ENCODE assay signal across 18 cellular contexts in genomic region chr7:142519077-142519789, GRCh38.
A peak's percentile ranks its signal among the peaks of the same experiment; 100 is the strongest.
DNase-seq lines count a peak whose midpoint lies in the region; ATAC-seq and TF ChIP-seq lines count a peak whose summit lies in the region.
"Had no signal": no experiment of that assay in that cellular context is flagged by ENCODE, and none has a peak within 500 bp of the region (broad histone marks: within the 10 kb centered on the region; RNA-seq: fewer than 3 reads in every experiment).

No MANE protein-coding gene starts in this region.

- no peak overlapping the region for H2AFZ ChIP-seq in Loucy (ENCODE audit: low read length)

- no peak for DNase-seq in activated CD4-positive, alpha-beta T cell treated with anti-CD3 and anti-CD28 coated beads for 36 hours
- DNase-seq in activated CD4-positive, alpha-beta T cell treated with anti-CD3 and anti-CD28 coated beads, Interleukin-2, amount 50 U/mL, for 4 hours: no peak
- DNase-seq in amniotic epithelial cell (ENCODE audit: low read depth): peak; percentile 58
- DNase-seq in naive thymus-derived CD8-positive, alpha-beta T cell: no peak
- DNase-seq in cerebellar nuclear complex (lab: John Stamatoyannopoulos, UW): no peak
- no peak for DNase-seq in SHP77 treated with DMSO at 0.1 percent for 48 hours (lab: John Stamatoyannopoulos, UW)
- DNase-seq in hippocampal formation (lab: John Stamatoyannopoulos, UW): no peak
- DNase-seq: ACHN, amygdala, DMS 273 treated with DMSO at 0.1 percent for 48 hours, GOT3, islet precursor cell, NCI-H1105, NCI-H446 treated with DMSO at 0.1 percent for 48 hours, psoas muscle, T-helper 9 cell, upper lobe of right lung had no signal

- no peak overlapping the region for H3K4me3 ChIP-seq in Loucy (ENCODE audit: low read length, poor library complexity, severe bottlenecking)
- H3K4me3 ChIP-seq: psoas muscle, upper lobe of right lung had no signal

- no peaks in the 10 kb centered on the region for H3K27me3 ChIP-seq in Loucy (ENCODE audit: insufficient read depth, low read length, poor library complexity, severe bottlenecking)
- H3K27me3 ChIP-seq: upper lobe of right lung had no signal

- ATAC-seq in activated CD4-positive, alpha-beta T cell treated with anti-CD3 and anti-CD28 coated beads for 36 hours: no peak
- ATAC-seq in naive thymus-derived CD8-positive, alpha-beta T cell: no peak
- ATAC-seq: upper lobe of right lung had no signal

- H3K4me2 ChIP-seq in Loucy (ENCODE audit: low read depth, low read length, poor library complexity, severe bottlenecking): peak overlapping the region; percentile 3

- H3K4me3 Mint-ChIP-seq in activated CD4-positive, alpha-beta T cell treated with anti-CD3 and anti-CD28 coated beads for 36 hours: peak overlapping the region; percentile 1
- peak overlapping the region in 7 of 10 donors; percentile 20 to 65 (median 47) for H3K4me3 Mint-ChIP-seq in naive thymus-derived CD8-positive, alpha-beta T cell

- no peaks in the 10 kb centered on the region for H3K36me3 Mint-ChIP-seq in activated CD4-positive, alpha-beta T cell treated with anti-CD3 and anti-CD28 coated beads for 36 hours (ENCODE audit: low read depth)
- no peaks in the 10 kb centered on the region for H3K36me3 Mint-ChIP-seq in naive thymus-derived CD8-positive, alpha-beta T cell

- no peaks in the 10 kb centered on the region; the same call in none of the 2 replicates for H3F3A ChIP-seq in Loucy (ENCODE audit: low read depth)

- no peaks in the 10 kb centered on the region for H3K9me3 ChIP-seq in Loucy (ENCODE audit: insufficient read depth, low read depth, low read length)
- H3K9me3 ChIP-seq: psoas muscle, upper lobe of right lung had no signal

- H4K20me1 ChIP-seq in Loucy (ENCODE audit: insufficient read depth, low read length, poor library complexity, severe bottlenecking): no peaks in the 10 kb centered on the region

- H3K27ac Mint-ChIP-seq in activated CD4-positive, alpha-beta T cell treated with anti-CD3 and anti-CD28 coated beads for 36 hours: peak overlapping the region; percentile 22
- H3K27ac Mint-ChIP-seq in naive thymus-derived CD8-positive, alpha-beta T cell: peak overlapping the region; percentile 74 to 95 (median 92)

- peak overlapping the region; percentile 82 for H3K9ac ChIP-seq in Loucy (ENCODE audit: low read depth, low read length, poor library complexity, severe bottlenecking)

- POLR2A ChIA-PET in activated CD4-positive, alpha-beta T cell treated with anti-CD3 and anti-CD28 coated beads for 36 hours (lab: Charles Lee): interaction anchor here (1.1 kb wide), 1 partner anchor 280 kb away, joined by 3 read pairs; no protein-coding TSS in a partner anchor
- POLR2A ChIA-PET in naive thymus-derived CD8-positive, alpha-beta T cell (lab: Charles Lee): interaction anchor here (0.6 to 1.9 kb wide), 4 partner anchors 23 to 280 kb away, joined by 3 to 8 read pairs (median 4); no protein-coding TSS in a partner anchor

- CTCF ChIA-PET in activated CD4-positive, alpha-beta T cell treated with anti-CD3 and anti-CD28 coated beads for 36 hours (lab: Charles Lee): interaction anchor here (0.5 to 2.0 kb wide), 11 partner anchors 16 to 293 kb away, joined by 3 to 9 read pairs (median 4); no protein-coding TSS in a partner anchor

- no peaks in the 10 kb centered on the region for H3K27me3 Mint-ChIP-seq in activated CD4-positive, alpha-beta T cell treated with anti-CD3 and anti-CD28 coated beads for 36 hours
- H3K27me3 Mint-ChIP-seq in naive thymus-derived CD8-positive, alpha-beta T cell: no peaks in the 10 kb centered on the region

- TF ChIP-seq CTCF in Loucy (conservative IDR thresholded peaks at IDR 0.05; ENCODE audit: low read length): peak; percentile 42

- no peaks in the 10 kb centered on the region for H3K9me3 Mint-ChIP-seq in activated CD4-positive, alpha-beta T cell treated with anti-CD3 and anti-CD28 coated beads for 36 hours (ENCODE audit: low read depth)
- H3K9me3 Mint-ChIP-seq in naive thymus-derived CD8-positive, alpha-beta T cell: no peaks in the 10 kb centered on the region

- peaks cover 32% of the 10 kb centered on the region for H3K4me1 Mint-ChIP-seq in activated CD4-positive, alpha-beta T cell treated with anti-CD3 and anti-CD28 coated beads for 36 hours
- peaks cover 16 to 33% (median 26%) of the 10 kb centered on the region in 4 donors for H3K4me1 Mint-ChIP-seq in naive thymus-derived CD8-positive, alpha-beta T cell

- H3K36me3 ChIP-seq in Loucy (ENCODE audit: insufficient read depth, low read length): no peaks in the 10 kb centered on the region
- H3K36me3 ChIP-seq: upper lobe of right lung had no signal

- H3K9me2 ChIP-seq in Loucy (replicated peaks; ENCODE audit: low read depth, low read length): no peaks in the 10 kb centered on the region

- H3K79me2 ChIP-seq in Loucy (ENCODE audit: insufficient read depth, low read length): no peaks in the 10 kb centered on the region

- peaks cover 55% of the 10 kb centered on the region for H3K4me1 ChIP-seq in Loucy (ENCODE audit: insufficient read depth, low read length, poor library complexity, severe bottlenecking)
- H3K4me1 ChIP-seq: psoas muscle, upper lobe of right lung had no signal

- intact Hi-C loops in activated CD4-positive, alpha-beta T cell treated with anti-CD3 and anti-CD28 coated beads for 36 hours (cut with DNase I, micrococcal nuclease): no loop called here
